Comparison of ENCODE assay signal across 13 cellular contexts in the genomic region with DNA sequence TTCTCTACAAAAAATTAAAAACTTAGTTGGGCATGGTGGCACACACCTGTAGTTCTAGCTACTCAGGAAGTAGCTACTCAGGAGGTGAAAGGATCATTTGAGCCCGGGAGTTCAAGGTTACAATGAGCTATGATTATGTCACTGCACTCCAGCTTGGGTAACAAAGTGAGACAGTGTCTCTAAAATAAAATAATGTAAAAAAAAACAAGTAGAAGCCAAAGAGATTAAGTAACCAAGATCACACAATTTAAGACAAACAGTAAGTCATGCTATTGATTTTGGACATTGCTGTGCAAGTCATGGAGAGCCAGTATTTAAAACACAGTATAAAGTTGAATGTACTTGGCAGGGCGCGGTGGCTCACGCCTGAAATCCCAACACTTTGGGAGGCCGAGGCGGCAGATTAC.
"Had no signal": no experiment of that assay in that cellular context is flagged by ENCODE, and none has a peak within 500 bp of the region (broad histone marks: within the 10 kb centered on the region; RNA-seq: fewer than 3 reads in every experiment).

No MANE protein-coding gene starts in this region.

- H3K9me3 ChIP-seq: esophagus squamous epithelium, ovary, stomach, vagina had no signal

- H3K9me3 Mint-ChIP-seq: activated CD4-positive, alpha-beta T cell treated with anti-CD3 and anti-CD28 coated beads, Interleukin-2, amount 10 ng/mL, durations not matched to agents 24 days and 14 days; immature natural killer cell had no signal

- FAIRE-seq: bronchial epithelial cell had no signal

- H3K36me3 ChIP-seq: esophagus squamous epithelium, ovary, stomach, vagina had no signal

- H3K4me3 ChIP-seq: esophagus squamous epithelium, ovary, stomach, vagina had no signal

- H3K27me3 Mint-ChIP-seq: activated CD4-positive, alpha-beta T cell treated with anti-CD3 and anti-CD28 coated beads, Interleukin-2, amount 10 ng/mL, durations not matched to agents 24 days and 14 days had no signal

- H3K27ac Mint-ChIP-seq: activated CD4-positive, alpha-beta T cell treated with anti-CD3 and anti-CD28 coated beads, Interleukin-2, amount 10 ng/mL, durations not matched to agents 24 days and 14 days; activated naive CD4-positive, alpha-beta T cell treated with anti-CD3 and anti-CD28 coated beads, Interleukin-2, amount 50 U/mL, for 72 hours had no signal

- DNase-seq: activated CD4-positive, alpha-beta T cell treated with anti-CD3 and anti-CD28 coated beads, Interleukin-2, amount 10 ng/mL, durations not matched to agents 24 days and 14 days; activated CD8-positive, alpha-beta memory T cell treated with anti-CD3 and anti-CD28 coated beads for 24 hours; anterior cingulate cortex; esophagus squamous epithelium; immature natural killer cell; mesenchymal stem cell; ovary; stimulated activated CD4-positive, alpha-beta T cell treated with anti-CD3 and anti-CD28 coated beads, Interleukin-4, amount 100 ng/mL, for 1 hour; stimulated activated CD8-positive, alpha-beta memory T cell treated with anti-CD3 and anti-CD28 coated beads, Interleukin-4, amount 100 ng/mL, for 48 hours; stomach had no signal

- H3K27ac ChIP-seq: esophagus squamous epithelium, ovary, vagina had no signal

- ATAC-seq: activated naive CD4-positive, alpha-beta T cell treated with anti-CD3 and anti-CD28 coated beads, Interleukin-2, amount 50 U/mL, for 72 hours had no signal

- H3K27me3 ChIP-seq: esophagus squamous epithelium, ovary, stomach, vagina had no signal

- H3K36me3 Mint-ChIP-seq: immature natural killer cell had no signal

- H3K4me3 Mint-ChIP-seq: activated CD4-positive, alpha-beta T cell treated with anti-CD3 and anti-CD28 coated beads, Interleukin-2, amount 10 ng/mL, durations not matched to agents 24 days and 14 days had no signal
